In the genomic region with DNA sequence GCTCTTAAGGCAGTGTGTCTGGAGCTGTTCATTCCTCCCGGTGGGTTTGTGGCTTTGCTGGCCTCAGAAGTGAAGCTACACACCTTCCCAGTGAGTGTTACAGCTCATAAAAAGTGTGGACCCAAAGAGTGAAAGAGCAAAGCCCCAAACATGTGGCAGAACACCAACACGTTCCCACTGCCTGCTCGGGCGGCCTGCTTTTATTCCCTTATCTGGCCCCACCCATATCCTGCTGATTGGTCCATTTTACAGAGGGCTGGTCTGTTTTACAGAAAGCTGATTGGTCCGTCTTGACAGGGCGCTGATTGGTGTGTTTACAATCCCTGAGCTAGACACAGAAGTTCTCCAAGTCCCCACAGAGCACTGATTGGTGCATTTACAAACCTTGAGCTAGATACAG, we compare ENCODE assay signal across 2 cellular contexts.
TF ChIP-seq lines count a peak whose summit lies in the region.

No MANE protein-coding gene starts in this region.

TF ChIP-seq in HepG2, 621 proteins besides CTCF, POLR2A, EP300 and RAD21:
- no peak for TF ChIP-seq KDM4B (CRISPR knock-in tag; IDR thresholded peaks at IDR 0.05)
- TF ChIP-seq SAP130 (CRISPR knock-in tag; IDR thresholded peaks at IDR 0.05; ENCODE audit: low read depth): 0 out of 2 replicates have a peak, but pooled peaks have one; percentile 8
- TF ChIP-seq, protein P1, sequence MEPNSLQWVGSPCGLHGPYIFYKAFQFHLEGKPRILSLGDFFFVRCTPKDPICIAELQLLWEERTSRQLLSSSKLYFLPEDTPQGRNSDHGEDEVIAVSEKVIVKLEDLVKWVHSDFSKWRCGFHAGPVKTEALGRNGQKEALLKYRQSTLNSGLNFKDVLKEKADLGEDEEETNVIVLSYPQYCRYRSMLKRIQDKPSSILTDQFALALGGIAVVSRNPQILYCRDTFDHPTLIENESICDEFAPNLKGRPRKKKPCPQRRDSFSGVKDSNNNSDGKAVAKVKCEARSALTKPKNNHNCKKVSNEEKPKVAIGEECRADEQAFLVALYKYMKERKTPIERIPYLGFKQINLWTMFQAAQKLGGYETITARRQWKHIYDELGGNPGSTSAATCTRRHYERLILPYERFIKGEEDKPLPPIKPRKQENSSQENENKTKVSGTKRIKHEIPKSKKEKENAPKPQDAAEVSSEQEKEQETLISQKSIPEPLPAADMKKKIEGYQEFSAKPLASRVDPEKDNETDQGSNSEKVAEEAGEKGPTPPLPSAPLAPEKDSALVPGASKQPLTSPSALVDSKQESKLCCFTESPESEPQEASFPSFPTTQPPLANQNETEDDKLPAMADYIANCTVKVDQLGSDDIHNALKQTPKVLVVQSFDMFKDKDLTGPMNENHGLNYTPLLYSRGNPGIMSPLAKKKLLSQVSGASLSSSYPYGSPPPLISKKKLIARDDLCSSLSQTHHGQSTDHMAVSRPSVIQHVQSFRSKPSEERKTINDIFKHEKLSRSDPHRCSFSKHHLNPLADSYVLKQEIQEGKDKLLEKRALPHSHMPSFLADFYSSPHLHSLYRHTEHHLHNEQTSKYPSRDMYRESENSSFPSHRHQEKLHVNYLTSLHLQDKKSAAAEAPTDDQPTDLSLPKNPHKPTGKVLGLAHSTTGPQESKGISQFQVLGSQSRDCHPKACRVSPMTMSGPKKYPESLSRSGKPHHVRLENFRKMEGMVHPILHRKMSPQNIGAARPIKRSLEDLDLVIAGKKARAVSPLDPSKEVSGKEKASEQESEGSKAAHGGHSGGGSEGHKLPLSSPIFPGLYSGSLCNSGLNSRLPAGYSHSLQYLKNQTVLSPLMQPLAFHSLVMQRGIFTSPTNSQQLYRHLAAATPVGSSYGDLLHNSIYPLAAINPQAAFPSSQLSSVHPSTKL (CRISPR knock-in tag; IDR thresholded peaks at IDR 0.05): no peak
- peak; percentile 85 for TF ChIP-seq NFYB (CRISPR knock-in tag; IDR thresholded peaks at IDR 0.05)
- no peak for TF ChIP-seq CREB1 (IDR thresholded peaks at IDR 0.05)
- TF ChIP-seq CREB1 (CRISPR knock-in tag; IDR thresholded peaks at IDR 0.05): 0 out of 2 replicates have a peak, but pooled peaks have one; percentile 21
- 0 out of 3 replicates have a peak, but pooled peaks have one; percentile 21 for TF ChIP-seq MXI1 (IDR thresholded peaks at IDR 0.05; ENCODE audit: borderline replicate concordance, low read depth, low read length)
- TF ChIP-seq, protein P2, sequence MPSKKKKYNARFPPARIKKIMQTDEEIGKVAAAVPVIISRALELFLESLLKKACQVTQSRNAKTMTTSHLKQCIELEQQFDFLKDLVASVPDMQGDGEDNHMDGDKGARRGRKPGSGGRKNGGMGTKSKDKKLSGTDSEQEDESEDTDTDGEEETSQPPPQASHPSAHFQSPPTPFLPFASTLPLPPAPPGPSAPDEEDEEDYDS (CRISPR knock-in tag; IDR thresholded peaks at IDR 0.05): peak; percentile 43; the same call in 1 of the 2 replicates
- peak; percentile 1; the same call in 1 of the 2 replicates for TF ChIP-seq HOXA3 (CRISPR knock-in tag; IDR thresholded peaks at IDR 0.05)
- TF ChIP-seq ZNF562 (CRISPR knock-in tag; IDR thresholded peaks at IDR 0.05; ENCODE audit: borderline replicate concordance): no peak
- TF ChIP-seq, protein P3, sequence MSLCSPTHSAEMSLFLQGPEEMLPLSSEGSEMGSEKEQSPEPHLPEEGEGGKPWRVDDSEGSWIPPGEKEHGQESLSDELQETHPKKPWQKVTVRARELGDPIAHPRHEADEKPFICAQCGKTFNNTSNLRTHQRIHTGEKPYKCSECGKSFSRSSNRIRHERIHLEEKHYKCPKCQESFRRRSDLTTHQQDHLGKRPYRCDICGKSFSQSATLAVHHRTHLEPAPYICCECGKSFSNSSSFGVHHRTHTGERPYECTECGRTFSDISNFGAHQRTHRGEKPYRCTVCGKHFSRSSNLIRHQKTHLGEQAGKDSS (CRISPR knock-in tag; IDR thresholded peaks at IDR 0.05; ENCODE audit: borderline replicate concordance, low read depth): no peak
- peak; percentile 38 for TF ChIP-seq PRPF4 (IDR thresholded peaks at IDR 0.05; ENCODE audit: low read depth, low read length, poor library complexity, severe bottlenecking)
- TF ChIP-seq ZBTB38 (CRISPR knock-in tag; IDR thresholded peaks at IDR 0.05): peak; percentile 98
- TF ChIP-seq POLR2AphosphoS5 (IDR thresholded peaks at IDR 0.05; ENCODE audit: low read depth, low read length): peak; percentile 44; the same call in 1 of the 2 replicates
- TF ChIP-seq NFYC (CRISPR knock-in tag; IDR thresholded peaks at IDR 0.05): peak; percentile 77
- peak; percentile 39; the same call in 1 of the 2 replicates for TF ChIP-seq POGZ (CRISPR knock-in tag; IDR thresholded peaks at IDR 0.05)
- TF ChIP-seq AKAP8 (CRISPR knock-in tag; IDR thresholded peaks at IDR 0.05): peak; percentile 83; the same call in 1 of the 2 replicates
- TF ChIP-seq MAFF (IDR thresholded peaks at IDR 0.05; ENCODE audit: low read depth, low read length): 0 out of 2 replicates have a peak, but pooled peaks have one; percentile 8

TF ChIP-seq in SK-N-SH, 30 proteins besides CTCF, POLR2A, EP300 and RAD21:
- no peak for TF ChIP-seq NRF1 (IDR thresholded peaks at IDR 0.05; ENCODE audit: low read depth, low read length)
- TF ChIP-seq EZH2phosphoT487 (IDR thresholded peaks at IDR 0.05; ENCODE audit: borderline replicate concordance, low read depth): no peak
- TF ChIP-seq, protein P4, sequence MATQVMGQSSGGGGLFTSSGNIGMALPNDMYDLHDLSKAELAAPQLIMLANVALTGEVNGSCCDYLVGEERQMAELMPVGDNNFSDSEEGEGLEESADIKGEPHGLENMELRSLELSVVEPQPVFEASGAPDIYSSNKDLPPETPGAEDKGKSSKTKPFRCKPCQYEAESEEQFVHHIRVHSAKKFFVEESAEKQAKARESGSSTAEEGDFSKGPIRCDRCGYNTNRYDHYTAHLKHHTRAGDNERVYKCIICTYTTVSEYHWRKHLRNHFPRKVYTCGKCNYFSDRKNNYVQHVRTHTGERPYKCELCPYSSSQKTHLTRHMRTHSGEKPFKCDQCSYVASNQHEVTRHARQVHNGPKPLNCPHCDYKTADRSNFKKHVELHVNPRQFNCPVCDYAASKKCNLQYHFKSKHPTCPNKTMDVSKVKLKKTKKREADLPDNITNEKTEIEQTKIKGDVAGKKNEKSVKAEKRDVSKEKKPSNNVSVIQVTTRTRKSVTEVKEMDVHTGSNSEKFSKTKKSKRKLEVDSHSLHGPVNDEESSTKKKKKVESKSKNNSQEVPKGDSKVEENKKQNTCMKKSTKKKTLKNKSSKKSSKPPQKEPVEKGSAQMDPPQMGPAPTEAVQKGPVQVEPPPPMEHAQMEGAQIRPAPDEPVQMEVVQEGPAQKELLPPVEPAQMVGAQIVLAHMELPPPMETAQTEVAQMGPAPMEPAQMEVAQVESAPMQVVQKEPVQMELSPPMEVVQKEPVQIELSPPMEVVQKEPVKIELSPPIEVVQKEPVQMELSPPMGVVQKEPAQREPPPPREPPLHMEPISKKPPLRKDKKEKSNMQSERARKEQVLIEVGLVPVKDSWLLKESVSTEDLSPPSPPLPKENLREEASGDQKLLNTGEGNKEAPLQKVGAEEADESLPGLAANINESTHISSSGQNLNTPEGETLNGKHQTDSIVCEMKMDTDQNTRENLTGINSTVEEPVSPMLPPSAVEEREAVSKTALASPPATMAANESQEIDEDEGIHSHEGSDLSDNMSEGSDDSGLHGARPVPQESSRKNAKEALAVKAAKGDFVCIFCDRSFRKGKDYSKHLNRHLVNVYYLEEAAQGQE (IDR thresholded peaks at IDR 0.05; ENCODE audit: low read depth, low read length): no peak
- no peak for TF ChIP-seq FOSL2 (IDR thresholded peaks at IDR 0.05; ENCODE audit: borderline replicate concordance, low read depth)
- TF ChIP-seq SMC3 (IDR thresholded peaks at IDR 0.05; ENCODE audit: low read depth, low read length): no peak
- TF ChIP-seq SIN3A (IDR thresholded peaks at IDR 0.05; ENCODE audit: borderline replicate concordance, low read depth, low read length): no peak
- no peak for TF ChIP-seq POLR2AphosphoS5 (IDR thresholded peaks at IDR 0.05; ENCODE audit: low read depth, low read length)
- TF ChIP-seq NFIC (IDR thresholded peaks at IDR 0.05; ENCODE audit: borderline replicate concordance): no peak
- TF ChIP-seq, protein P5, sequence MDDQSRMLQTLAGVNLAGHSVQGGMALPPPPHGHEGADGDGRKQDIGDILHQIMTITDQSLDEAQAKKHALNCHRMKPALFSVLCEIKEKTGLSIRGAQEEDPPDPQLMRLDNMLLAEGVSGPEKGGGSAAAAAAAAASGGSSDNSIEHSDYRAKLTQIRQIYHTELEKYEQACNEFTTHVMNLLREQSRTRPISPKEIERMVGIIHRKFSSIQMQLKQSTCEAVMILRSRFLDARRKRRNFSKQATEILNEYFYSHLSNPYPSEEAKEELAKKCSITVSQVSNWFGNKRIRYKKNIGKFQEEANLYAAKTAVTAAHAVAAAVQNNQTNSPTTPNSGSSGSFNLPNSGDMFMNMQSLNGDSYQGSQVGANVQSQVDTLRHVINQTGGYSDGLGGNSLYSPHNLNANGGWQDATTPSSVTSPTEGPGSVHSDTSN (IDR thresholded peaks at IDR 0.05): no peak
- TF ChIP-seq GATA2 (CRISPR knock-in tag; IDR thresholded peaks at IDR 0.05): no peak
- no peak for TF ChIP-seq CHD2 (IDR thresholded peaks at IDR 0.05; ENCODE audit: low read length, partially characterized antibody)
- TF ChIP-seq, protein P6, sequence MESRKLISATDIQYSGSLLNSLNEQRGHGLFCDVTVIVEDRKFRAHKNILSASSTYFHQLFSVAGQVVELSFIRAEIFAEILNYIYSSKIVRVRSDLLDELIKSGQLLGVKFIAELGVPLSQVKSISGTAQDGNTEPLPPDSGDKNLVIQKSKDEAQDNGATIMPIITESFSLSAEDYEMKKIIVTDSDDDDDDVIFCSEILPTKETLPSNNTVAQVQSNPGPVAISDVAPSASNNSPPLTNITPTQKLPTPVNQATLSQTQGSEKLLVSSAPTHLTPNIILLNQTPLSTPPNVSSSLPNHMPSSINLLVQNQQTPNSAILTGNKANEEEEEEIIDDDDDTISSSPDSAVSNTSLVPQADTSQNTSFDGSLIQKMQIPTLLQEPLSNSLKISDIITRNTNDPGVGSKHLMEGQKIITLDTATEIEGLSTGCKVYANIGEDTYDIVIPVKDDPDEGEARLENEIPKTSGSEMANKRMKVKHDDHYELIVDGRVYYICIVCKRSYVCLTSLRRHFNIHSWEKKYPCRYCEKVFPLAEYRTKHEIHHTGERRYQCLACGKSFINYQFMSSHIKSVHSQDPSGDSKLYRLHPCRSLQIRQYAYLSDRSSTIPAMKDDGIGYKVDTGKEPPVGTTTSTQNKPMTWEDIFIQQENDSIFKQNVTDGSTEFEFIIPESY (IDR thresholded peaks at IDR 0.05; ENCODE audit: borderline replicate concordance, low read depth): no peak
- TF ChIP-seq, protein P7, sequence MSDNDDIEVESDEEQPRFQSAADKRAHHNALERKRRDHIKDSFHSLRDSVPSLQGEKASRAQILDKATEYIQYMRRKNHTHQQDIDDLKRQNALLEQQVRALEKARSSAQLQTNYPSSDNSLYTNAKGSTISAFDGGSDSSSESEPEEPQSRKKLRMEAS (IDR thresholded peaks at IDR 0.05; ENCODE audit: low read depth): no peak
- TF ChIP-seq MXI1 (IDR thresholded peaks at IDR 0.05; ENCODE audit: low read depth, low read length): no peak
- no peak for TF ChIP-seq TCF12 (IDR thresholded peaks at IDR 0.05)
- TF ChIP-seq, protein P8, sequence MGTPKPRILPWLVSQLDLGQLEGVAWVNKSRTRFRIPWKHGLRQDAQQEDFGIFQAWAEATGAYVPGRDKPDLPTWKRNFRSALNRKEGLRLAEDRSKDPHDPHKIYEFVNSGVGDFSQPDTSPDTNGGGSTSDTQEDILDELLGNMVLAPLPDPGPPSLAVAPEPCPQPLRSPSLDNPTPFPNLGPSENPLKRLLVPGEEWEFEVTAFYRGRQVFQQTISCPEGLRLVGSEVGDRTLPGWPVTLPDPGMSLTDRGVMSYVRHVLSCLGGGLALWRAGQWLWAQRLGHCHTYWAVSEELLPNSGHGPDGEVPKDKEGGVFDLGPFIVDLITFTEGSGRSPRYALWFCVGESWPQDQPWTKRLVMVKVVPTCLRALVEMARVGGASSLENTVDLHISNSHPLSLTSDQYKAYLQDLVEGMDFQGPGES (IDR thresholded peaks at IDR 0.05; ENCODE audit: low read depth, low read length): no peak
- no peak for TF ChIP-seq TEAD4 (IDR thresholded peaks at IDR 0.05; ENCODE audit: borderline replicate concordance, insufficient read depth)
- TF ChIP-seq RXRA (IDR thresholded peaks at IDR 0.05; ENCODE audit: borderline replicate concordance, low read depth): no peak
- TF ChIP-seq, protein P9, sequence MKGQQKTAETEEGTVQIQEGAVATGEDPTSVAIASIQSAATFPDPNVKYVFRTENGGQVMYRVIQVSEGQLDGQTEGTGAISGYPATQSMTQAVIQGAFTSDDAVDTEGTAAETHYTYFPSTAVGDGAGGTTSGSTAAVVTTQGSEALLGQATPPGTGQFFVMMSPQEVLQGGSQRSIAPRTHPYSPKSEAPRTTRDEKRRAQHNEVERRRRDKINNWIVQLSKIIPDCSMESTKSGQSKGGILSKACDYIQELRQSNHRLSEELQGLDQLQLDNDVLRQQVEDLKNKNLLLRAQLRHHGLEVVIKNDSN (IDR thresholded peaks at IDR 0.05; ENCODE audit: borderline replicate concordance, low read depth): no peak
TF ChIP-seq in SK-N-SH: peak in this region for 0.
